Comparison of ENCODE assay signal across 3 cellular contexts in genomic region chr2:74531666-74532065, GRCh38.
A peak's percentile ranks its signal among the peaks of the same experiment; 100 is the strongest.
TF ChIP-seq lines count a peak whose summit lies in the region.

No MANE protein-coding gene starts in this region.

TF ChIP-seq in SK-N-SH, 30 proteins besides CTCF, POLR2A, EP300 and RAD21 (continued from another document):
- TF ChIP-seq PBX3 (IDR thresholded peaks at IDR 0.05) = no peak
- TF ChIP-seq POLR2AphosphoS5 (IDR thresholded peaks at IDR 0.05; ENCODE audit: low read depth, low read length) = peak; percentile 3; the same call in 1 of the 2 replicates
- TF ChIP-seq JUND (IDR thresholded peaks at IDR 0.05) = no peak
- no peak for TF ChIP-seq EZH2phosphoT487 (IDR thresholded peaks at IDR 0.05; ENCODE audit: borderline replicate concordance, low read depth)
- TF ChIP-seq ELF1 (IDR thresholded peaks at IDR 0.05) = no peak

TF ChIP-seq in SK-N-SH treated with all-trans-retinoic acid at 6 μM for 48 hours, 23 proteins besides CTCF, POLR2A, EP300 and RAD21 (continued from another document):
- TF ChIP-seq PATZ1 (CRISPR knock-in tag; IDR thresholded peaks at IDR 0.05; ENCODE audit: borderline replicate concordance) = no peak
- TF ChIP-seq CSRNP3 (CRISPR knock-in tag; IDR thresholded peaks at IDR 0.05) = no peak
- no peak for TF ChIP-seq OSR1 (CRISPR knock-in tag; IDR thresholded peaks at IDR 0.05)
- TF ChIP-seq POU6F1 (CRISPR knock-in tag; IDR thresholded peaks at IDR 0.05; ENCODE audit: borderline replicate concordance, low read depth) = no peak

TF ChIP-seq in neural cell, 6 proteins besides CTCF, POLR2A, EP300 and RAD21 (continued from another document):
- TF ChIP-seq REST (IDR thresholded peaks at IDR 0.05; ENCODE audit: borderline replicate concordance) = no peak
- TF ChIP-seq POLR2AphosphoS5 (IDR thresholded peaks at IDR 0.05) = no peak
- TF ChIP-seq TAF1 (IDR thresholded peaks at IDR 0.05; ENCODE audit: low read depth) = no peak
